In the genomic region with DNA sequence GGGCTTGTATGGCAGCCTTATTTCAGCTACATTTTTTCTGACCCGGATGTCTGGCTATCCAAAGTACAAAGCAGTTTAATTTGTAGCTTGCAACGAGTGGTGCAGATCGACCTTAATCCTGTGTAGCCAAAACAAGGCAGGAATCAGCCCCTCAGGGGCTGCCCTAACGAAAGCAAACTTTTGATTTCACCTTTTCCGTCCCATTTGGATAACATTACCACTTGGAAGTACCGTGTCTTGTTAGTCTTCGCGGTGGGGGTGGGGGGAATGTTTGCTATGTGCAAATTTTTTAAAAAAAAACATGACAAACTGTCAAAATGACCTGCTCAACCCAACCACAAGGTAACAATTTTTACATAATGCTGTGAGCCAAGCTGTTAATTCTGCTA, we compare ENCODE assay signal across 8 cellular contexts. TPM values are rescaled to one million over a fixed set of nuclear protein-coding genes. Genes with fewer than 3 reads are reported as not detected.
DNase-seq lines count a peak whose midpoint lies in the region; ATAC-seq and TF ChIP-seq lines count a peak whose summit lies in the region.

No MANE protein-coding gene starts in this region.

- no peaks in the 10 kb centered on the region for H3K27me3 Mint-ChIP-seq in activated CD8-positive, alpha-beta memory T cell treated with anti-CD3 and anti-CD28 coated beads, Interleukin-2, amount 10 ng/mL, durations not matched to agents 7 days and 5 days

- H3K27ac ChIP-seq in ascending aorta (peak overlapping the region; percentile 97 to 99), layer of hippocampus (ENCODE audit: low read depth, low read length) (peak overlapping the region; percentile 85), thymus (ENCODE audit: low read depth) (peak overlapping the region; percentile 97)

- no peak for TF ChIP-seq CTCF in ascending aorta (IDR thresholded peaks at IDR 0.05)

- H3K4me1 ChIP-seq in ascending aorta (peaks cover 0 to 25% of the 10 kb centered on the region in 2 donors), thymus (ENCODE audit: control insufficient read depth, insufficient read depth, low read length) (peaks cover 15% of the 10 kb centered on the region)

- H3K27me3 ChIP-seq in ascending aorta (no peaks in the 10 kb centered on the region), layer of hippocampus (ENCODE audit: control insufficient read depth, insufficient read depth, low read length) (no peaks in the 10 kb centered on the region), thymus (ENCODE audit: control insufficient read depth, insufficient read depth) (no peaks in the 10 kb centered on the region)

- peak overlapping the region; percentile 95 for H3K27ac Mint-ChIP-seq in activated CD8-positive, alpha-beta memory T cell treated with anti-CD3 and anti-CD28 coated beads, Interleukin-2, amount 10 ng/mL, durations not matched to agents 7 days and 5 days

- peaks cover 49% of the 10 kb centered on the region for H3K4me1 Mint-ChIP-seq in activated CD8-positive, alpha-beta memory T cell treated with anti-CD3 and anti-CD28 coated beads, Interleukin-2, amount 10 ng/mL, durations not matched to agents 7 days and 5 days

- CTCF ChIA-PET in activated CD8-positive, alpha-beta memory T cell treated with anti-CD3 and anti-CD28 coated beads, Interleukin-2, amount 10 ng/mL, durations not matched to agents 7 days and 5 days (lab: Charles Lee) = interaction anchor here (0.9 to 3.4 kb wide), 10 partner anchors 18 to 384 kb away, joined by 3 to 42 read pairs (median 10); partner anchors contain the start of genes DAPP1, LAMTOR3 and TRMT10A

- 54% methylated on average over 8 of the region's 8 CpGs for WGBS in thymus

- peaks cover 41% of the 10 kb centered on the region for H3K36me3 Mint-ChIP-seq in activated CD8-positive, alpha-beta memory T cell treated with anti-CD3 and anti-CD28 coated beads, Interleukin-2, amount 10 ng/mL, durations not matched to agents 7 days and 5 days

- H3K9me3 ChIP-seq in ascending aorta = no peaks in the 10 kb centered on the region
- H3K9me3 ChIP-seq in thymus (ENCODE audit: control insufficient read depth) = no peaks in the 10 kb centered on the region

- H3K36me3 ChIP-seq in ascending aorta = no peaks in the 10 kb centered on the region
- H3K36me3 ChIP-seq in thymus (ENCODE audit: control insufficient read depth, insufficient read depth) = no peaks in the 10 kb centered on the region

- H3K4me3 ChIP-seq in ascending aorta (peak overlapping the region; percentile 93 to 97), thymus (ENCODE audit: low read length) (peak overlapping the region; percentile 94)

- H3K9me3 Mint-ChIP-seq in activated CD8-positive, alpha-beta memory T cell treated with anti-CD3 and anti-CD28 coated beads, Interleukin-2, amount 10 ng/mL, durations not matched to agents 7 days and 5 days (ENCODE audit: low read depth) = no peaks in the 10 kb centered on the region

- no peak for ATAC-seq in activated CD8-positive, alpha-beta memory T cell treated with anti-CD3 and anti-CD28 coated beads, Interleukin-2, amount 10 ng/mL, durations not matched to agents 7 days and 5 days
- no peak for ATAC-seq in GM18861 (IDR thresholded peaks at IDR 0.05; ENCODE audit: unreplicated experiment)

- DNase-seq in activated CD8-positive, alpha-beta memory T cell treated with anti-CD3 and anti-CD28 coated beads, Interleukin-2, amount 10 ng/mL, durations not matched to agents 7 days and 5 days = no peak
- DNase-seq in activated CD8-positive, alpha-beta memory T cell treated with anti-CD3 and anti-CD28 coated beads, Interleukin-2, amount 50 U/mL, for 4 hours = no peak
- DNase-seq in ascending aorta (ENCODE audit: low spot score in 2 of 2) (no peak), ureter (ENCODE audit: low spot score) (no peak), cerebellar nuclear complex (lab: John Stamatoyannopoulos, UW) (no peak)

- intact Hi-C loops in ascending aorta (cut with DNase I) = loop anchor here (2.0 to 5.0 kb wide), 2 partner anchors 335 to 1686 kb away; partner anchors contain the start of gene RAP1GDS1

- H3K4me3 Mint-ChIP-seq in activated CD8-positive, alpha-beta memory T cell treated with anti-CD3 and anti-CD28 coated beads, Interleukin-2, amount 10 ng/mL, durations not matched to agents 7 days and 5 days = no peak overlapping the region

RNA-seq across cellular contexts. Expression of gene DNAJB14, which starts 0.8 kb away (rescaled TPM):
- total RNA-seq in activated CD8-positive, alpha-beta memory T cell treated with anti-CD3 and anti-CD28 coated beads, Interleukin-2, amount 10 ng/mL, durations not matched to agents 7 days and 5 days = 10 to 100 TPM; 59.6 to 63.6 TPM
- total RNA-seq in ascending aorta (15.5 TPM), ureter (44.1 TPM)
- polyA plus RNA-seq in thymus = 18.5 TPM

RNA-seq across cellular contexts. Expression of gene H2AZ1, which starts 2.9 kb away (rescaled TPM):
- total RNA-seq in activated CD8-positive, alpha-beta memory T cell treated with anti-CD3 and anti-CD28 coated beads, Interleukin-2, amount 10 ng/mL, durations not matched to agents 7 days and 5 days = 100 to 1,000 TPM; 607 to 663 TPM
- total RNA-seq in ascending aorta = 22.4 TPM
- 263 TPM for polyA plus RNA-seq in thymus
- 107 TPM for total RNA-seq in ureter

RNA-seq across cellular contexts. Expression of gene LAMTOR3, which starts 53.0 kb away (rescaled TPM):
- total RNA-seq in activated CD8-positive, alpha-beta memory T cell treated with anti-CD3 and anti-CD28 coated beads, Interleukin-2, amount 10 ng/mL, durations not matched to agents 7 days and 5 days = 10 to 100 TPM; 20.6 to 25.3 TPM
- total RNA-seq in ascending aorta (9.6 TPM), ureter (48.2 TPM)
- 91.8 TPM for polyA plus RNA-seq in thymus
